Comparison of ENCODE assay signal across 15 cellular contexts in the genomic region with DNA sequence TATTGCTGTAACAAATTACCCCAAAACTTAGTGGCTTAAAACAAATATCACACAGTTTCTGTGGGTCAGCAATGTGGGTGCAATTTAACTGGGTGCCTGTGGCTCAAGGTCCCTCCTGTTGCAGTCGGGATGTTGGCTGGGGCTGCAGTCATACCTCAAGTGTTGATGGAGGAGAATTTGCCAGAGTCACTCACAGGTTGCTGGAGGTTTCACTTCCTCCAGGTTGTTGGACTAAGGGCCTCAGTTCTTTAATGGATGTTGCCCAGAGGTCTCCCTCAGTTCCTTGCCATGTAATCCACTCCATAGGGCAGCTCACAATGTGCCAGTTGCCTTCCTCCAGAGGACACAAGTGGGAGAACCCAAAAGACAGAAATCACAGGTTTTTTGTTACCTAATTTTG. TPM values are rescaled to one million over a fixed set of nuclear protein-coding genes. Genes with fewer than 3 reads are reported as not detected.
DNase-seq lines count a peak whose midpoint lies in the region; ATAC-seq, FAIRE-seq and TF ChIP-seq lines count a peak whose summit lies in the region.
"Had no signal": no experiment of that assay in that cellular context is flagged by ENCODE, and none has a peak within 500 bp of the region (broad histone marks: within the 10 kb centered on the region; RNA-seq: fewer than 3 reads in every experiment).

No MANE protein-coding gene starts in this region.

- no peaks in the 10 kb centered on the region for H3K9me3 Mint-ChIP-seq in HFFc6
- H3K9me3 Mint-ChIP-seq: CD8-positive, alpha-beta T cell had no signal

- H4K20me1 ChIP-seq in PC-3 (ENCODE audit: low read length) (no peaks in the 10 kb centered on the region), fibroblast of lung (ENCODE audit: control insufficient read depth, extremely low read depth, insufficient read depth, low read length) (no peaks in the 10 kb centered on the region)

- BruUV-seq in PC-3 (replicated peaks; lab: Mats Ljungman, UMichigan), result no TSS peak

- H3K4me3 ChIP-seq in PC-3 (ENCODE audit: low read length) (no peak overlapping the region), fibroblast of lung (replicated peaks in 1 of 4; ENCODE audit: control extremely low read depth in 1 of 4, insufficient read depth in 1 of 4, low read depth in 3 of 4, low read length in 4 of 4) (no peak overlapping the region)
- H3K4me3 ChIP-seq: HAP-1 had no signal

- H3K9me3 ChIP-seq in PC-3 (ENCODE audit: low read length) (no peaks in the 10 kb centered on the region), fibroblast of lung (ENCODE audit: control insufficient read depth, insufficient read depth, low read depth, low read length) (no peaks in the 10 kb centered on the region)
- H3K9me3 ChIP-seq: BE2C, HAP-1, SK-N-SH had no signal

- no peak overlapping the region for H3K4me3 Mint-ChIP-seq in HFFc6
- H3K4me3 Mint-ChIP-seq: CD8-positive, alpha-beta T cell had no signal

- intact Hi-C loops in PC-3 (cut with micrococcal nuclease), result loop anchor here (5.0 kb wide), 1 partner anchor 331 kb away; a partner anchor contains a TSS

- no peaks in the 10 kb centered on the region for H3K9me2 ChIP-seq in PC-3 (replicated peaks; ENCODE audit: low read length)
- H3K9me2 ChIP-seq: SK-N-SH had no signal

- no peak for DNase-seq in GM12891 (ENCODE audit: insufficient read length, low spot score)
- no peak for DNase-seq in HFFc6
- DNase-seq in PC-3, result no peak
- DNase-seq in fibroblast of lung (ENCODE audit: low read depth in 2 of 2), result no peak
- DNase-seq in HuH-7 (ENCODE audit: low spot score), result no peak
- DNase-seq in DMS153 treated with DMSO at 0.1 percent for 48 hours (lab: John Stamatoyannopoulos, UW; ENCODE audit: unreplicated experiment), result no peak
- DNase-seq in NCI-H2171 (lab: John Stamatoyannopoulos, UW), result no peak
- DNase-seq: BE2C; CD8-positive, alpha-beta T cell; NCI-H1930; NCI-H2171 treated with DMSO at 0.1 percent for 48 hours; NCI-H82; SK-N-SH had no signal

- no peak overlapping the region for H3K27ac ChIP-seq in PC-3 (ENCODE audit: low read length)
- no peak overlapping the region for H3K27ac ChIP-seq in fibroblast of lung (ENCODE audit: insufficient read depth, low read length)
- H3K27ac ChIP-seq: RWPE1 had no signal

- H3K9ac ChIP-seq in PC-3 (ENCODE audit: low read length) (no peak overlapping the region), fibroblast of lung (ENCODE audit: insufficient read depth, low read length) (no peak overlapping the region)
- H3K9ac ChIP-seq: SK-N-SH had no signal

- H3K4me2 ChIP-seq in PC-3 (ENCODE audit: low read length) (no peak overlapping the region), fibroblast of lung (ENCODE audit: extremely low read depth, insufficient read depth, low read length) (no peak overlapping the region)
- H3K4me2 ChIP-seq: SK-N-SH had no signal

- H3K4me1 ChIP-seq in PC-3 (ENCODE audit: insufficient read depth, low read length), result peaks cover 7% of the 10 kb centered on the region; the same call in 1 of the 2 replicates
- no peaks in the 10 kb centered on the region for H3K4me1 ChIP-seq in fibroblast of lung (ENCODE audit: control insufficient read depth, extremely low read depth, insufficient read depth, low read length)
- H3K4me1 ChIP-seq: BE2C had no signal

- no peak for TF ChIP-seq POLR2A in GM12891 (IDR thresholded peaks at IDR 0.05; ENCODE audit: low read depth, low read length)

- H3K36me3 Mint-ChIP-seq in HFFc6 (ENCODE audit: low read depth), result peaks cover 19% of the 10 kb centered on the region

- H3K36me3 ChIP-seq in PC-3 (ENCODE audit: low read depth, low read length), result no peaks in the 10 kb centered on the region
- no peaks in the 10 kb centered on the region for H3K36me3 ChIP-seq in fibroblast of lung (ENCODE audit: control insufficient read depth, insufficient read depth, low read length)
- H3K36me3 ChIP-seq: BE2C, HAP-1 had no signal

- CTCF ChIA-PET in PC-3 (lab: Charles Lee), result no interaction called here

- ATAC-seq in PC-3, result no peak
- ATAC-seq: CD8-positive, alpha-beta T cell had no signal

- FAIRE-seq in GM12891 (lab: Jason Lieb, UNC), result no peak

- no peaks in the 10 kb centered on the region; the same call in 1 of the 2 replicates for H3K27me3 Mint-ChIP-seq in HFFc6 (ENCODE audit: insufficient read depth)

- peaks cover 36% of the 10 kb centered on the region for H3K4me1 Mint-ChIP-seq in HFFc6 (ENCODE audit: low read depth)

- H3F3A ChIP-seq in PC-3 (ENCODE audit: low read length, unreplicated experiment), result no peaks in the 10 kb centered on the region

- H2AFZ ChIP-seq in PC-3 (ENCODE audit: low read length), result 0 out of 2 replicates have a peak overlapping the region, but pooled peaks have one; percentile 13
- peak overlapping the region; percentile 14 for H2AFZ ChIP-seq in fibroblast of lung (ENCODE audit: low read length)

- TF ChIP-seq CTCF in HFFc6 (IDR thresholded peaks at IDR 0.05) (no peak), PC-3 (conservative IDR thresholded peaks at IDR 0.05; ENCODE audit: low read depth, low read length) (no peak), fibroblast of lung (conservative IDR thresholded peaks at IDR 0.05 in 1 of 2, IDR thresholded peaks at IDR 0.05 in 1 of 2; ENCODE audit: low read depth in 1 of 2, low read length in 2 of 2) (no peak)

- POLR2A ChIA-PET in PC-3 (lab: Charles Lee; ENCODE audit: unreplicated experiment), result no interaction called here

- peak overlapping the region; percentile 29; the same call in 1 of the 2 replicates for H3K27ac Mint-ChIP-seq in HFFc6

- peaks cover 18% of the 10 kb centered on the region for H3K79me2 ChIP-seq in PC-3 (ENCODE audit: low read length)
- H3K79me2 ChIP-seq in fibroblast of lung (ENCODE audit: control insufficient read depth, insufficient read depth, low read length), result peaks cover 21% of the 10 kb centered on the region

- no peaks in the 10 kb centered on the region for H3K27me3 ChIP-seq in PC-3 (ENCODE audit: low read length)
- H3K27me3 ChIP-seq in fibroblast of lung (ENCODE audit: control insufficient read depth, insufficient read depth, low read length), result no peaks in the 10 kb centered on the region
- H3K27me3 ChIP-seq: BE2C had no signal

TF ChIP-seq in GM12891, 5 proteins besides CTCF, POLR2A, EP300 and RAD21:
- TF ChIP-seq PAX5 (IDR thresholded peaks at IDR 0.05; ENCODE audit: insufficient read depth, low read length, severe bottlenecking) (no peak), SPI1 (IDR thresholded peaks at IDR 0.05; ENCODE audit: low read depth, low read length) (peak; percentile 95)

RNA-seq across cellular contexts. Expression of a gene that starts 2.5 kb away (rescaled TPM):
- polyA plus RNA-seq in GM12891 (2012; ENCODE audit: low read depth, missing spikeins), result 23.0 TPM
- 100 to 1,000 TPM in 5 of 6 experiments, 10 to 100 TPM in 1; 94.3 to 150 (median 106) TPM for total RNA-seq in HFFc6 (2021; fragmentation: NEBNext Ultra II Directional; extraction: Animal tissue kit (Norgen Biotek cat#: 25700))
- total RNA-seq in PC-3 (2014; rRNA removed) (23.5 and 32.0 TPM in 2 replicates), fibroblast of lung (59.1 and 66.6 TPM in 2 replicates)
- 85.7 and 98.7 TPM in 2 replicates for polyA plus RNA-seq in fibroblast of lung
- polyA plus RNA-seq in fibroblast of lung (2012), result 87.9 and 88.8 TPM in 2 replicates
- polyA minus RNA-seq in fibroblast of lung (ENCODE audit: low replicate concordance), result 0.67 and 1.1 TPM in 2 replicates

RNA-seq across cellular contexts. Expression of a gene that starts 12.2 kb away (rescaled TPM):
- polyA plus RNA-seq in GM12891 (2012; ENCODE audit: low read depth, missing spikeins), result 19.4 TPM
- total RNA-seq in HFFc6 (2021; fragmentation: NEBNext Ultra II Directional; extraction: Animal tissue kit (Norgen Biotek cat#: 25700)), result 10 to 100 TPM; 48.0 to 58.6 (median 53.5) TPM
- total RNA-seq in PC-3 (2014; rRNA removed) (21.0 and 27.7 TPM in 2 replicates), fibroblast of lung (39.5 and 52.2 TPM in 2 replicates)
- 21.8 and 35.3 TPM in 2 replicates for polyA plus RNA-seq in fibroblast of lung
- 27.6 and 41.4 TPM in 2 replicates for polyA plus RNA-seq in fibroblast of lung (2012)
- 5.1 and 6.4 TPM in 2 replicates for polyA minus RNA-seq in fibroblast of lung (ENCODE audit: low replicate concordance)

RNA-seq across cellular contexts. Expression of a gene that starts 35.6 kb away (rescaled TPM):
- 0.04 TPM for polyA plus RNA-seq in GM12891 (2012; ENCODE audit: low read depth, missing spikeins)
- total RNA-seq in HFFc6 (2021; fragmentation: NEBNext Ultra II Directional; extraction: Animal tissue kit (Norgen Biotek cat#: 25700)), result 1 to 10 TPM in 5 of 6 experiments, under 1 TPM in 1; 0.38 to 2.6 (median 2.0) TPM
- total RNA-seq in PC-3 (2014; rRNA removed) (0.35 and 0.80 TPM in 2 replicates), fibroblast of lung (0.17 and 0.26 TPM in 2 replicates)
- polyA plus RNA-seq in fibroblast of lung, result 0.30 and 0.76 TPM in 2 replicates
- 0.22 and 0.51 TPM in 2 replicates for polyA plus RNA-seq in fibroblast of lung (2012)
- 1.1 TPM in 1 of 2 replicates, not detected in the other for polyA minus RNA-seq in fibroblast of lung (ENCODE audit: low replicate concordance)

RNA-seq across cellular contexts. Expression of a gene that starts 36.4 kb away (rescaled TPM):
- polyA plus RNA-seq in GM12891 (2012; ENCODE audit: low read depth, missing spikeins), result 3.0 TPM
- 10 to 100 TPM; 13.8 to 18.2 (median 17.5) TPM for total RNA-seq in HFFc6 (2021; fragmentation: NEBNext Ultra II Directional; extraction: Animal tissue kit (Norgen Biotek cat#: 25700))
- total RNA-seq in PC-3 (2014; rRNA removed), result 6.2 and 7.7 TPM in 2 replicates
- total RNA-seq in fibroblast of lung, result 16.9 and 19.7 TPM in 2 replicates
- 17.3 and 22.6 TPM in 2 replicates for polyA plus RNA-seq in fibroblast of lung
- polyA plus RNA-seq in fibroblast of lung (2012), result 10.0 and 11.5 TPM in 2 replicates
- 3.5 and 6.2 TPM in 2 replicates for polyA minus RNA-seq in fibroblast of lung (ENCODE audit: low replicate concordance)
